Comparison of ENCODE assay signal across 8 cellular contexts in genomic region chr3:71050521-71051258, GRCh38.
DNase-seq lines count a peak whose midpoint lies in the region; ATAC-seq, FAIRE-seq and TF ChIP-seq lines count a peak whose summit lies in the region.

No MANE protein-coding gene starts in this region.

- intact Hi-C loops in heart right ventricle (cut with DNase I) (loop anchor here in 2 of 10 donors (5.0 kb wide), 2 partner anchors 38 to 82 kb away; no protein-coding TSS in a partner anchor), cardiac septum (cut with DNase I) (no loop called here)

- no peaks in the 10 kb centered on the region for H3K27me3 ChIP-seq in heart right ventricle

- TF ChIP-seq CTCF in heart right ventricle (IDR thresholded peaks at IDR 0.05) (no peak), omental fat pad (IDR thresholded peaks at IDR 0.05) (no peak)

- H3K36me3 ChIP-seq in heart right ventricle: peaks cover 0 to 77% (median 18%) of the 10 kb centered on the region in 9 donors

- DNase-seq in heart right ventricle (no peak), cardiac septum (ENCODE audit: low spot score) (no peak), amniotic epithelial cell (ENCODE audit: low read depth) (peak; percentile 77), left kidney (ENCODE audit: low read depth, low spot score) (peak; percentile 61), urothelium cell line (ENCODE audit: low spot score) (peak; percentile 52), DMS 273 (lab: John Stamatoyannopoulos, UW; ENCODE audit: unreplicated experiment) (no peak), omental fat pad (ENCODE audit: low spot score) (no peak)

- no peaks in the 10 kb centered on the region for H3K9me3 ChIP-seq in heart right ventricle

- WGBS in heart right ventricle, 2 donors: 61 to 72% methylated on average over 6 of the region's 6 CpGs

- H3K4me3 ChIP-seq in heart right ventricle: no peak overlapping the region

- H3K4me1 ChIP-seq in heart right ventricle: peaks cover 21 to 100% (median 94%) of the 10 kb centered on the region in 9 donors

- H3K27ac ChIP-seq in heart right ventricle: peak overlapping the region in 9 of 10 donors; percentile 18 to 96 (median 64)

- FAIRE-seq in urothelium cell line (lab: Jason Lieb, UNC): peak; percentile 30

- no peak for ATAC-seq in heart right ventricle
- no peak for ATAC-seq in HG02973 (IDR thresholded peaks at IDR 0.05; ENCODE audit: unreplicated experiment)
- no peak for ATAC-seq in omental fat pad (ENCODE audit: low FRiP score)

Comparison
In these comparisons a context has a peak if more than half of its experiments do, and no peak if none do; other contexts are left out.
1. DNase-seq: peak in amniotic epithelial cell (single experiment), left kidney (single experiment) and urothelium cell line (single experiment); none in heart right ventricle (0 of 2), cardiac septum (single experiment), DMS 273 (single experiment) and omental fat pad (single experiment).